10 cellular contexts compared by ENCODE assay signal in genomic region chr1:246527402-246528088, GRCh38. TPM values are rescaled to one million over a fixed set of nuclear protein-coding genes. Genes with fewer than 3 reads are reported as not detected.
DNase-seq lines count a peak whose midpoint lies in the region; ATAC-seq and TF ChIP-seq lines count a peak whose summit lies in the region.
"Had no signal": no experiment of that assay in that cellular context is flagged by ENCODE, and none has a peak within 500 bp of the region (broad histone marks: within the 10 kb centered on the region; RNA-seq: fewer than 3 reads in every experiment).

No MANE protein-coding gene starts in this region.

- POLR2A ChIA-PET in naive thymus-derived CD8-positive, alpha-beta T cell (lab: Charles Lee): no interaction called here

- no peaks in the 10 kb centered on the region for H3K36me3 ChIP-seq in SU-DHL-6 (ENCODE audit: low read length)

- H3K9me3 Mint-ChIP-seq in naive thymus-derived CD8-positive, alpha-beta T cell: peaks cover 0 to 20% (median 10%) of the 10 kb centered on the region in 9 donors
- peaks cover 11% of the 10 kb centered on the region for H3K9me3 Mint-ChIP-seq in glutamatergic neuron (ENCODE audit: unreplicated experiment)

- no peaks in the 10 kb centered on the region for H3K27me3 ChIP-seq in SU-DHL-6 (ENCODE audit: low read length)

- H3F3A ChIP-seq in SU-DHL-6 (ENCODE audit: insufficient read depth): no peaks in the 10 kb centered on the region

- no peak overlapping the region for H3K27ac ChIP-seq in SU-DHL-6 (ENCODE audit: low read depth, low read length)

- peaks cover 10% of the 10 kb centered on the region; the same call in 1 of the 2 replicates for H3K9me3 ChIP-seq in SU-DHL-6 (ENCODE audit: insufficient read depth, low read length)

- peak overlapping the region in 7 of 10 donors; percentile 41 to 91 (median 77) for H3K27ac Mint-ChIP-seq in naive thymus-derived CD8-positive, alpha-beta T cell
- H3K27ac Mint-ChIP-seq in glutamatergic neuron (ENCODE audit: unreplicated experiment): no peak overlapping the region
- H3K27ac Mint-ChIP-seq: activated T-cell treated with anti-CD3 and anti-CD28 coated beads, Interleukin-2, amount 50 U/mL, for 24 hours had no signal

- no peak overlapping the region for H3K4me2 ChIP-seq in SU-DHL-6 (ENCODE audit: low read depth, low read length, poor library complexity, severe bottlenecking)

- no peak overlapping the region for H3K9ac ChIP-seq in SU-DHL-6 (ENCODE audit: low read length)

- peak overlapping the region in 2 of 10 donors; percentile 54 to 64 for H3K4me3 Mint-ChIP-seq in naive thymus-derived CD8-positive, alpha-beta T cell
- no peak overlapping the region for H3K4me3 Mint-ChIP-seq in glutamatergic neuron (ENCODE audit: unreplicated experiment)
- H3K4me3 Mint-ChIP-seq: activated T-cell treated with anti-CD3 and anti-CD28 coated beads, Interleukin-2, amount 50 U/mL, for 24 hours had no signal

- no peak for DNase-seq in naive thymus-derived CD8-positive, alpha-beta T cell
- DNase-seq in glutamatergic neuron (no peak), NCI-H526 treated with DMSO at 0.1 percent for 48 hours (lab: John Stamatoyannopoulos, UW) (no peak)
- DNase-seq in stimulated activated CD4-positive, alpha-beta T cell treated with anti-CD3 and anti-CD28 coated beads, Interleukin-12 subunit alpha, Interleukin-12 subunit beta, amount 100 ng/mL, for 4 hours: no peak
- DNase-seq: activated T-cell treated with anti-CD3 and anti-CD28 coated beads, Interleukin-2, amount 50 U/mL, for 24 hours; stimulated activated CD4-positive, alpha-beta T cell treated with anti-CD3 and anti-CD28 coated beads, Interleukin-4, amount 100 ng/mL, for 4 hours had no signal

- ATAC-seq in GM18858 (IDR thresholded peaks at IDR 0.05; ENCODE audit: unreplicated experiment) (peak; percentile 44), HG02981 (IDR thresholded peaks at IDR 0.05; ENCODE audit: unreplicated experiment) (peak; percentile 74)
- no peak for ATAC-seq in naive thymus-derived CD8-positive, alpha-beta T cell

- H3K9me2 ChIP-seq in SU-DHL-6 (replicated peaks; ENCODE audit: insufficient read depth, low read length): no peaks in the 10 kb centered on the region

- peaks cover 0 to 1% (median 0%) of the 10 kb centered on the region in 5 donors for H3K27me3 Mint-ChIP-seq in naive thymus-derived CD8-positive, alpha-beta T cell
- H3K27me3 Mint-ChIP-seq in glutamatergic neuron (ENCODE audit: unreplicated experiment): peaks cover 4% of the 10 kb centered on the region
- H3K27me3 Mint-ChIP-seq: activated T-cell treated with anti-CD3 and anti-CD28 coated beads, Interleukin-2, amount 50 U/mL, for 24 hours had no signal

- H3K4me1 Mint-ChIP-seq in naive thymus-derived CD8-positive, alpha-beta T cell: peaks cover 7 to 17% (median 12%) of the 10 kb centered on the region in 4 donors
- H3K4me1 Mint-ChIP-seq in glutamatergic neuron (ENCODE audit: low read depth, unreplicated experiment): no peaks in the 10 kb centered on the region

- TF ChIP-seq CTCF in SU-DHL-6 (IDR thresholded peaks at IDR 0.05; ENCODE audit: insufficient read depth, low read length, poor library complexity, severe bottlenecking) (no peak), glutamatergic neuron (IDR thresholded peaks at IDR 0.05; ENCODE audit: partially characterized antibody, unreplicated experiment) (no peak)

- H4K20me1 ChIP-seq in SU-DHL-6 (ENCODE audit: low read depth, low read length): no peaks in the 10 kb centered on the region

- H3K79me2 ChIP-seq in SU-DHL-6 (ENCODE audit: insufficient read depth, low read length): no peaks in the 10 kb centered on the region

- H3K36me3 Mint-ChIP-seq in naive thymus-derived CD8-positive, alpha-beta T cell: peaks cover 0 to 16% (median 12%) of the 10 kb centered on the region in 3 donors
- H3K36me3 Mint-ChIP-seq in glutamatergic neuron (ENCODE audit: unreplicated experiment): peaks cover 11% of the 10 kb centered on the region

- H2AFZ ChIP-seq in SU-DHL-6 (ENCODE audit: low read depth, low read length, severe bottlenecking): peak overlapping the region; percentile 12

- H3K4me3 ChIP-seq in SU-DHL-6 (ENCODE audit: insufficient read depth, low read length, poor library complexity, severe bottlenecking): no peak overlapping the region
- H3K4me3 ChIP-seq: lung had no signal

RNA-seq across cellular contexts. Expression of gene SMYD3, which starts 20.5 kb away (rescaled TPM):
- 10 to 100 TPM; 19.1 to 19.5 TPM for total RNA-seq in naive thymus-derived CD8-positive, alpha-beta T cell
- 10 to 100 TPM; 36.5 to 42.1 (median 36.7) TPM for polyA plus RNA-seq in naive thymus-derived CD8-positive, alpha-beta T cell
- total RNA-seq in glutamatergic neuron (ENCODE audit: unreplicated experiment): 35.4 TPM

RNA-seq across cellular contexts. Expression of gene TFB2M, which starts 38.5 kb away (rescaled TPM):
- total RNA-seq in naive thymus-derived CD8-positive, alpha-beta T cell: 10 to 100 TPM; 12.0 to 12.2 TPM
- polyA plus RNA-seq in naive thymus-derived CD8-positive, alpha-beta T cell: 10 to 100 TPM; 17.8 to 20.8 (median 19.3) TPM
- 6.5 TPM for total RNA-seq in glutamatergic neuron (ENCODE audit: unreplicated experiment)

RNA-seq across cellular contexts. Expression of gene CNST, which starts 38.7 kb away (rescaled TPM):
- 10 to 100 TPM; 79.8 to 88.6 TPM for total RNA-seq in naive thymus-derived CD8-positive, alpha-beta T cell
- polyA plus RNA-seq in naive thymus-derived CD8-positive, alpha-beta T cell: 10 to 100 TPM; 32.0 to 48.3 (median 37.6) TPM
- total RNA-seq in glutamatergic neuron (ENCODE audit: unreplicated experiment): 87.2 TPM

Comparison
In these comparisons a context has a peak if more than half of its experiments do, and no peak if none do; other contexts are left out.
1. ATAC-seq: peak in GM18858 (single experiment) and HG02981 (single experiment); none in naive thymus-derived CD8-positive, alpha-beta T cell (0 of 2).